ENCODE assay signal across 8 cellular contexts in genomic region chr9:19379283-19379682, GRCh38. TPM values are rescaled to one million over a fixed set of nuclear protein-coding genes. Genes with fewer than 3 reads are reported as not detected.
DNase-seq lines count a peak whose midpoint lies in the region; ATAC-seq, FAIRE-seq and TF ChIP-seq lines count a peak whose summit lies in the region.

No MANE protein-coding gene starts in this region.

- H3K27me3 ChIP-seq in GM06990 (replicated peaks; ENCODE audit: control insufficient read depth, insufficient read depth, low read length) (no peaks in the 10 kb centered on the region), RWPE2 (ENCODE audit: insufficient read depth, poor library complexity, severe bottlenecking) (no peaks in the 10 kb centered on the region), pancreas (no peaks in the 10 kb centered on the region)

- intact Hi-C loops in pancreas (cut with DNase I) = no loop called here

- H3K4me1 ChIP-seq in RWPE2 (ENCODE audit: insufficient read depth, poor library complexity, severe bottlenecking) = peaks cover 21% of the 10 kb centered on the region
- peaks cover 6 to 15% (median 13%) of the 10 kb centered on the region in 3 donors for H3K4me1 ChIP-seq in pancreas

- H3K36me3 ChIP-seq in GM06990 (ENCODE audit: control insufficient read depth, insufficient read depth, low read length) (peaks cover 16% of the 10 kb centered on the region), RWPE2 (ENCODE audit: low read depth) (peaks cover 55% of the 10 kb centered on the region), pancreas (peaks cover 7 to 37% (median 18%) of the 10 kb centered on the region in 3 donors)

- no peak for ATAC-seq in RWPE2 (ENCODE audit: low read depth)
- ATAC-seq in pancreas = peak in 1 of 4 donors; percentile 0
- ATAC-seq in GM21723 (IDR thresholded peaks at IDR 0.05; ENCODE audit: unreplicated experiment) = no peak
- ATAC-seq in GM19467 (IDR thresholded peaks at IDR 0.05; ENCODE audit: unreplicated experiment) = no peak

- no peaks in the 10 kb centered on the region for H3K9me3 ChIP-seq in RWPE2 (ENCODE audit: severe bottlenecking)
- H3K9me3 ChIP-seq in pancreas = no peaks in the 10 kb centered on the region

- 3 to 5% methylated on average over 12 of the region's 12 CpGs for WGBS in pancreas, 2 donors

- H3K27ac ChIP-seq in RWPE2 (ENCODE audit: poor library complexity, severe bottlenecking) (peak overlapping the region; percentile 78), pancreas (peak overlapping the region; percentile 87 to 96 (median 90))

- DNase-seq in GM06990 (ENCODE audit: extremely low read depth, insufficient read length) (no peak), RWPE2 (ENCODE audit: low spot score) (no peak), epithelial cell of proximal tubule (ENCODE audit: low read depth) (no peak), pancreas (no peak), occipital lobe (lab: John Stamatoyannopoulos, UW) (no peak)
- no peak for DNase-seq in central memory CD4-positive, alpha-beta T cell

- peak overlapping the region; percentile 97 for H3K4me3 ChIP-seq in GM06990 (replicated peaks; ENCODE audit: low read depth, low read length)
- peak overlapping the region; percentile 69 for H3K4me3 ChIP-seq in RWPE2 (ENCODE audit: severe bottlenecking)
- H3K4me3 ChIP-seq in epithelial cell of proximal tubule (ENCODE audit: low read depth, low read length) = peak overlapping the region; percentile 83
- peak overlapping the region; percentile 59 to 85 (median 70) for H3K4me3 ChIP-seq in pancreas

- TF ChIP-seq CTCF in GM06990 (IDR thresholded peaks at IDR 0.05; ENCODE audit: insufficient read depth, low read length, poor library complexity, severe bottlenecking) (no peak), RWPE2 (IDR thresholded peaks at IDR 0.05; ENCODE audit: poor library complexity, severe bottlenecking) (no peak), epithelial cell of proximal tubule (conservative IDR thresholded peaks at IDR 0.05; ENCODE audit: low read depth, low read length) (no peak), pancreas (IDR thresholded peaks at IDR 0.05) (no peak)

- FAIRE-seq in pancreas (lab: Jason Lieb, UNC) = no peak

RNA-seq across cellular contexts. Expression of gene RPS6, which starts 0.8 kb away (rescaled TPM):
- total RNA-seq in epithelial cell of proximal tubule = 1,511 and 2,208 TPM in 2 replicates
- 1,000 to 10,000 TPM; 1,090 to 2,044 (median 1,810) TPM for total RNA-seq in pancreas
- 1,000 to 10,000 TPM; 1,877 to 2,705 TPM for polyA plus RNA-seq in pancreas
- total RNA-seq in occipital lobe = 1,247 TPM

RNA-seq across cellular contexts. Expression of gene ACER2, which starts 29.5 kb away (rescaled TPM):
- total RNA-seq in epithelial cell of proximal tubule (1.3 and 4.1 TPM in 2 replicates), pancreas (1 to 10 TPM; 4.8 to 8.8 (median 5.5) TPM), occipital lobe (11.4 TPM)
- polyA plus RNA-seq in pancreas = 1 to 10 TPM in 1 of 2 donors, under 1 TPM in 1; 0.84 to 1.3 TPM
